In genomic region chr1:9466780-9467755, GRCh38 we compare ENCODE assay signal across 17 cellular contexts.
DNase-seq lines count a peak whose midpoint lies in the region; ATAC-seq and TF ChIP-seq lines count a peak whose summit lies in the region.
"Had no signal": no experiment of that assay in that cellular context is flagged by ENCODE, and none has a peak within 500 bp of the region (broad histone marks: within the 10 kb centered on the region; RNA-seq: fewer than 3 reads in every experiment).

No MANE protein-coding gene starts in this region.

- H3K9me3 ChIP-seq in esophagus (ENCODE audit: control insufficient read depth in 2 of 2, insufficient read depth in 1 of 2, low read depth in 1 of 2, low read length in 1 of 2) (no peaks in the 10 kb centered on the region), right lobe of liver (no peaks in the 10 kb centered on the region), stomach smooth muscle (ENCODE audit: control insufficient read depth in 2 of 2, low read length in 2 of 2) (no peaks in the 10 kb centered on the region)

- H3K4me3 ChIP-seq in esophagus (ENCODE audit: low read depth in 1 of 2, low read length in 2 of 2) (no peak overlapping the region), right lobe of liver (no peak overlapping the region), stomach smooth muscle (ENCODE audit: low read length in 2 of 2) (peak overlapping the region; percentile 47 to 64)
- H3K4me3 ChIP-seq: HAP-1 had no signal

- H3K9ac ChIP-seq in stomach smooth muscle (ENCODE audit: low read length in 2 of 2), result peak overlapping the region; percentile 57 to 72

- H3K4me1 ChIP-seq in esophagus (ENCODE audit: control insufficient read depth in 2 of 2, insufficient read depth in 2 of 2, low read length in 1 of 2), result no peaks in the 10 kb centered on the region
- H3K4me1 ChIP-seq in right lobe of liver, result peaks cover 0 to 16% (median 8%) of the 10 kb centered on the region in 4 donors
- H3K4me1 ChIP-seq in stomach smooth muscle (ENCODE audit: control insufficient read depth, insufficient read depth, low read length), result peaks cover 17% of the 10 kb centered on the region
- H3K4me1 ChIP-seq: HAP-1 had no signal

- TF ChIP-seq CTCF in right lobe of liver (IDR thresholded peaks at IDR 0.05), result no peak

- WGBS in esophagus, 2 donors, result 43 to 49% methylated on average over 29 of the region's 29 CpGs
- WGBS in right lobe of liver (ENCODE audit: insufficient coverage, low coverage, low lambda C conversion rate, missing lambda C conversion rate), result 83% methylated on average over 18 of the region's 29 CpGs

- ATAC-seq in right lobe of liver (peak in 3 of 4 donors; percentile 38 to 65 (median 53)), GM21619 (IDR thresholded peaks at IDR 0.05; ENCODE audit: unreplicated experiment) (no peak)
- ATAC-seq: CD8-positive, alpha-beta T cell had no signal

- H3K27me3 ChIP-seq in esophagus (ENCODE audit: control insufficient read depth in 1 of 2, insufficient read depth in 2 of 2, low read length in 2 of 2) (no peaks in the 10 kb centered on the region), right lobe of liver (no peaks in the 10 kb centered on the region), stomach smooth muscle (ENCODE audit: control insufficient read depth in 1 of 2, insufficient read depth in 2 of 2, low read length in 2 of 2) (no peaks in the 10 kb centered on the region)

- intact Hi-C loops in right lobe of liver (cut with DNase I), result no loop called here

- H3K27ac ChIP-seq in esophagus (ENCODE audit: low read depth in 2 of 2, low read length in 1 of 2) (peak overlapping the region; percentile 22 to 70), right lobe of liver (peak overlapping the region; percentile 70 to 93 (median 83)), stomach smooth muscle (ENCODE audit: low read length) (peak overlapping the region; percentile 84)

- no peaks in the 10 kb centered on the region for H3K36me3 ChIP-seq in esophagus (ENCODE audit: control insufficient read depth in 2 of 2, insufficient read depth in 2 of 2, low read length in 1 of 2)
- H3K36me3 ChIP-seq in right lobe of liver, result no peaks in the 10 kb centered on the region
- no peaks in the 10 kb centered on the region for H3K36me3 ChIP-seq in stomach smooth muscle (ENCODE audit: control insufficient read depth in 2 of 2, insufficient read depth in 2 of 2, low read length in 2 of 2)
- H3K36me3 ChIP-seq: HAP-1 had no signal

- TF ChIP-seq POLR2A in right lobe of liver (IDR thresholded peaks at IDR 0.05), result no peak

- DNase-seq in NCI-H1092 (lab: John Stamatoyannopoulos, UW) (peak; percentile 6), right lobe of liver (peak in 2 of 3 donors; percentile 54 to 79), 8988T (no peak), NCI-H146 (lab: John Stamatoyannopoulos, UW) (no peak)
- no peak for DNase-seq in stimulated activated naive CD4-positive, alpha-beta T cell treated with Interleukin-2 at 50 U/mL for 16 hours (lab: John Stamatoyannopoulos, UW)
- DNase-seq: activated CD4-positive, alpha-beta T cell treated with anti-CD3 and anti-CD28 coated beads, Interleukin-2, amount 50 U/mL, for 48 hours; activated naive CD4-positive, alpha-beta T cell treated with anti-CD3 and anti-CD28 coated beads, Interleukin-2, amount 10 ng/mL, durations not matched to agents 7 days and 5 days; CD8-positive, alpha-beta T cell; hippocampal formation; NCI-H1694; stimulated activated CD4-positive, alpha-beta T cell treated with anti-CD3 and anti-CD28 coated beads, Interleukin-15, amount 100 ng/mL, for 24 hours; stimulated activated CD8-positive, alpha-beta memory T cell treated with anti-CD3 and anti-CD28 coated beads, Interleukin-4, amount 100 ng/mL, for 48 hours; T-helper 2 cell had no signal

Comparison
In these comparisons a context has a peak if more than half of its experiments do, and no peak if none do; other contexts are left out.
1. DNase-seq: peak in NCI-H1092 (single experiment) and right lobe of liver (2 of 3); none in stimulated activated naive CD4-positive, alpha-beta T cell treated with Interleukin-2 at 50 U/mL for 16 hours (single experiment), 8988T (single experiment) and NCI-H146 (single experiment).
2. H3K4me3 ChIP-seq: peak in stomach smooth muscle (2 of 2); none in esophagus (0 of 2) and right lobe of liver (0 of 3).
3. Peak in every context shown above with its lines, with median percentiles within 50 percentile points of each other: H3K27ac ChIP-seq.